8 cellular contexts compared by ENCODE assay signal in the genomic region with DNA sequence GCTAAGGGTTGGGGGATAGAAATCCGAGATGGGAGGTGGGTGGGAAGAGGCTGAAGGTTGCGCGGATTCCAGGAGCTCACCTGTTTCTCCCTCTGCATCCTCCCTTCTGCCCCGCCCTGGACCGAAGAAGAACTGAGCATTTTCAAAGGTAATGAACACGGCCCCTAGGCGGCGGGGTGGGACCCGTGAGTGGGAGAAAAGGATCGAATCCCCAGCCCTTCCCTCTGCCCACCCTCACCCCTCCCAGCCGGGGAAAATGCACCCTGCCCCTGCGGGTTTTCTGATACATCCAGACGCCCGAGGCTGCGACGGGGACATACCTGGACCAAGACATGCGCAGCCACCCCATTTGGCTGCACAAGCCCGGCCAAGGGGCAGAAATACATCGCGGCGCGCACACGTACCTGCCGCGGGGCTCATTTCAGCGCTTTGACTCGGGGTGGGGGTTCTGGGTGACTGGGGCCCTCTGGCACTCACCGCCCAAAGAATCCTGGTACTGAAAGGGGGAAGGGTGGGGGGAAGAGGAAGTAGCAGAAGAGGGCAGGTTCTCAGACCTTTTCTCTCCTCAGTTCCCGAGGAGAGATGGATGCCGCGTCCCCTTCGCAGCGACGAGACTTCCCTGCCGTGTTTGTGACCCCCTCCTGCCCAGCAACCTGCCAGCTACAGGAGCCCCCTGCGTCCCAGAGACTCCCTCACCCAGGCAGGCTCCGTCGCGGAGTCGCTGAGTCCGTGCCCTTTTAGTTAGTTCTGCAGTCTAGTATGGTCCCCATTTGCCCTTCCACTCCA. TPM values are rescaled to one million over a fixed set of nuclear protein-coding genes. Genes with fewer than 3 reads are reported as not detected.
DNase-seq lines count a peak whose midpoint lies in the region; ATAC-seq and TF ChIP-seq lines count a peak whose summit lies in the region.

No MANE protein-coding gene starts in this region.

- peak overlapping the region; percentile 88 for H3K27ac Mint-ChIP-seq in activated naive CD8-positive, alpha-beta T cell
- peak overlapping the region; percentile 56 to 93 (median 72) for H3K27ac Mint-ChIP-seq in immature natural killer cell

- ATAC-seq in GM21447 (IDR thresholded peaks at IDR 0.05; ENCODE audit: unreplicated experiment), result peak; percentile 28

- no peaks in the 10 kb centered on the region for H3K27me3 Mint-ChIP-seq in activated naive CD8-positive, alpha-beta T cell
- H3K27me3 Mint-ChIP-seq in immature natural killer cell (ENCODE audit: low read depth in 3 of 3), result peaks cover 10 to 22% (median 13%) of the 10 kb centered on the region in 3 donors

- DNase-seq in COLO668 (lab: John Stamatoyannopoulos, UW; ENCODE audit: unreplicated experiment) (peak; percentile 38), LNCaP clone FGC (ENCODE audit: low read depth) (no peak), immature natural killer cell (no peak), DMS153 treated with DMSO at 0.1 percent for 48 hours (lab: John Stamatoyannopoulos, UW; ENCODE audit: unreplicated experiment) (no peak), ureter (ENCODE audit: low spot score) (no peak)
- DNase-seq in stimulated activated CD8-positive, alpha-beta memory T cell treated with anti-CD3 and anti-CD28 coated beads, Interleukin-15, amount 100 ng/mL, for 24 hours (ENCODE audit: low read depth), result peak; percentile 6

- peak overlapping the region; percentile 68 for H3K4me3 ChIP-seq in LNCaP clone FGC (ENCODE audit: low read depth, low read length)

- no peaks in the 10 kb centered on the region for H3K9me3 Mint-ChIP-seq in activated naive CD8-positive, alpha-beta T cell (ENCODE audit: low read depth)
- no peaks in the 10 kb centered on the region for H3K9me3 Mint-ChIP-seq in immature natural killer cell

- no peaks in the 10 kb centered on the region for H3K36me3 Mint-ChIP-seq in activated naive CD8-positive, alpha-beta T cell
- no peaks in the 10 kb centered on the region for H3K36me3 Mint-ChIP-seq in immature natural killer cell

- peak overlapping the region; percentile 98 for H3K4me3 Mint-ChIP-seq in activated naive CD8-positive, alpha-beta T cell
- peak overlapping the region; percentile 92 to 99 (median 96) for H3K4me3 Mint-ChIP-seq in immature natural killer cell

- TF ChIP-seq CTCF in LNCaP clone FGC (IDR thresholded peaks at IDR 0.05; ENCODE audit: control insufficient read depth, extremely low read depth, insufficient read depth), result peak; percentile 40; the same call in 1 of the 2 replicates

- peaks cover 18% of the 10 kb centered on the region for H3K4me1 Mint-ChIP-seq in activated naive CD8-positive, alpha-beta T cell (ENCODE audit: low read depth)
- peaks cover 7 to 9% of the 10 kb centered on the region in 2 donors for H3K4me1 Mint-ChIP-seq in immature natural killer cell

RNA-seq across cellular contexts. Expression of gene VSIG2, which starts 6.0 kb away (rescaled TPM):
- not detected for polyA plus RNA-seq in immature natural killer cell
- total RNA-seq in ureter, result 215 TPM

RNA-seq across cellular contexts. Expression of gene NRGN, which starts 6.3 kb away (rescaled TPM):
- polyA plus RNA-seq in immature natural killer cell, result 10 to 100 TPM in 1 of 3 donors, 1 to 10 TPM in 1, under 1 TPM in 1; 0.82 to 11.6 (median 3.0) TPM
- total RNA-seq in ureter, result 6.1 TPM

RNA-seq across cellular contexts. Expression of gene ESAM, which starts 16.1 kb away (rescaled TPM):
- polyA plus RNA-seq in immature natural killer cell, result 1 to 10 TPM in 1 of 3 donors, under 1 TPM in 1, not detected in 1; 0.30 to 4.3 TPM
- total RNA-seq in ureter, result 34.4 TPM

RNA-seq across cellular contexts. Expression of gene MSANTD2, which starts 54.2 kb away (rescaled TPM):
- polyA plus RNA-seq in immature natural killer cell, result 1 to 10 TPM; 2.8 to 7.2 (median 5.7) TPM
- 17.9 TPM for total RNA-seq in ureter

Comparison
In these comparisons a context has a peak if more than half of its experiments do, and no peak if none do; other contexts are left out.
1. DNase-seq: peak in COLO668 (single experiment) and stimulated activated CD8-positive, alpha-beta memory T cell treated with anti-CD3 and anti-CD28 coated beads, Interleukin-15, amount 100 ng/mL, for 24 hours (single experiment); none in LNCaP clone FGC (single experiment), immature natural killer cell (0 of 3), DMS153 treated with DMSO at 0.1 percent for 48 hours (single experiment) and ureter (single experiment).